Comparison of ENCODE assay signal across 8 cellular contexts in the genomic region with DNA sequence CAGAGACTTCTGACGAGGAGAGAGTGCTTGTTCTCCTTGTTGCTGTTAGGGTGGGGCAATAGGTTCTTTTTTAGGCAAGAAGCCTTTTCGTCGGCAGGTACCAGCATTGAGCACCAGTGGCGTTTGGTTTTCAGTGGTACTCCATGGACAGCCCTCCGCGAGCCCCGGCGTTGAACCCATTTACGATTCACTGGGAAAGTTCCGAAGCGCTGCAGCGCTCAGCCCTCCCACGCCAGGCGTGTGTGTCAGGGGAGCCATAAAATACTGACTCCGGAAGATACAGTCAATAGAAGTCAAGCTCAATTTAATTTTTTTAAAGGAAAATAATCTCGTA. TPM values are rescaled to one million over a fixed set of nuclear protein-coding genes. Genes with fewer than 3 reads are reported as not detected.
DNase-seq lines count a peak whose midpoint lies in the region; TF ChIP-seq lines count a peak whose summit lies in the region.

No MANE protein-coding gene starts in this region.

- H3K4me3 Mint-ChIP-seq in Caco-2 (ENCODE audit: unreplicated experiment), result no peak overlapping the region

- intact Hi-C loops in Caco-2 (cut with micrococcal nuclease; ENCODE audit: unreplicated experiment), result loop anchor here (1.0 to 10.0 kb wide), 5 partner anchors 40 to 137 kb away; no protein-coding TSS in a partner anchor

- no peak for TF ChIP-seq CTCF in Caco-2 (IDR thresholded peaks at IDR 0.05; ENCODE audit: insufficient read depth in 1 of 2, low read depth in 1 of 2, low read length in 1 of 2, severe bottlenecking in 1 of 2, unreplicated experiment in 1 of 2)
- no peak for TF ChIP-seq CTCF in Loucy (conservative IDR thresholded peaks at IDR 0.05; ENCODE audit: low read length)
- no peak for TF ChIP-seq CTCF in kidney epithelial cell (IDR thresholded peaks at IDR 0.05; ENCODE audit: insufficient read depth, low read length, poor library complexity, severe bottlenecking)

- H3K36me3 Mint-ChIP-seq in Caco-2 (ENCODE audit: insufficient read depth, unreplicated experiment), result no peaks in the 10 kb centered on the region

- no peaks in the 10 kb centered on the region for H3K27me3 ChIP-seq in Caco-2 (replicated peaks; ENCODE audit: control insufficient read depth, insufficient read depth, low read length)
- no peaks in the 10 kb centered on the region for H3K27me3 ChIP-seq in Loucy (ENCODE audit: insufficient read depth, low read length, poor library complexity, severe bottlenecking)
- no peaks in the 10 kb centered on the region for H3K27me3 ChIP-seq in kidney epithelial cell (ENCODE audit: control insufficient read depth, insufficient read depth, low read length)

- BruUV-seq in Caco-2 (replicated peaks; lab: Mats Ljungman, UMichigan), result no TSS peak

- H4K20me1 ChIP-seq in Loucy (ENCODE audit: insufficient read depth, low read length, poor library complexity, severe bottlenecking), result peaks cover 40% of the 10 kb centered on the region

- peaks cover 42% of the 10 kb centered on the region for H3K79me2 ChIP-seq in Loucy (ENCODE audit: insufficient read depth, low read length)

- no peak for DNase-seq in Caco-2
- DNase-seq in kidney epithelial cell (ENCODE audit: low read depth), result no peak
- DNase-seq in stimulated activated CD4-positive, alpha-beta T cell treated with anti-CD3 and anti-CD28 coated beads, TNF-alpha, amount 100 ng/mL, for 48 hours (ENCODE audit: low read depth in 3 of 3), result peak in 2 of 3 donors; percentile 19 to 34
- no peak for DNase-seq in RPMI8226
- no peak for DNase-seq in NCI-H510A (lab: John Stamatoyannopoulos, UW)
- no peak for DNase-seq in SHP77 (lab: John Stamatoyannopoulos, UW)

- POLR2A ChIA-PET in Caco-2 (lab: Charles Lee), result interaction anchor here (0.6 kb wide), 1 partner anchor 489 kb away, joined by 3 read pairs; no protein-coding TSS in a partner anchor

- no peaks in the 10 kb centered on the region for H3K27me3 Mint-ChIP-seq in Caco-2 (ENCODE audit: insufficient read depth, unreplicated experiment)

- H3F3A ChIP-seq in Loucy (ENCODE audit: low read depth), result peaks cover 3% of the 10 kb centered on the region; the same call in 1 of the 2 replicates

- no peaks in the 10 kb centered on the region for H3K9me3 Mint-ChIP-seq in Caco-2 (ENCODE audit: unreplicated experiment)

- no peaks in the 10 kb centered on the region for H3K9me2 ChIP-seq in Loucy (replicated peaks; ENCODE audit: low read depth, low read length)

- H2AFZ ChIP-seq in Loucy (ENCODE audit: low read length), result peak overlapping the region; percentile 92

- H3K4me3 ChIP-seq in Caco-2 (ENCODE audit: low read depth, low read length), result peak overlapping the region; percentile 59
- H3K4me3 ChIP-seq in Loucy (ENCODE audit: low read length, poor library complexity, severe bottlenecking), result peak overlapping the region; percentile 88
- H3K4me3 ChIP-seq in kidney epithelial cell (ENCODE audit: low read depth, low read length), result peak overlapping the region; percentile 46

- H3K9ac ChIP-seq in Loucy (ENCODE audit: low read depth, low read length, poor library complexity, severe bottlenecking), result peak overlapping the region; percentile 73

- H3K4me1 Mint-ChIP-seq in Caco-2 (ENCODE audit: low read depth, unreplicated experiment), result no peaks in the 10 kb centered on the region

- H3K27ac ChIP-seq in angular gyrus (ENCODE audit: low read depth, low read length), result peak overlapping the region; percentile 78

- H3K27ac Mint-ChIP-seq in Caco-2 (ENCODE audit: unreplicated experiment), result peak overlapping the region; percentile 79

- H3K36me3 ChIP-seq in Caco-2 (ENCODE audit: control insufficient read depth, insufficient read depth, low read length) (no peaks in the 10 kb centered on the region), Loucy (ENCODE audit: insufficient read depth, low read length) (no peaks in the 10 kb centered on the region), kidney epithelial cell (ENCODE audit: control insufficient read depth, insufficient read depth, low read length) (no peaks in the 10 kb centered on the region)

- H3K4me2 ChIP-seq in Loucy (ENCODE audit: low read depth, low read length, poor library complexity, severe bottlenecking), result peak overlapping the region; percentile 90

- CTCF ChIA-PET in Caco-2 (lab: Charles Lee), result interaction anchor here (0.9 to 1.4 kb wide), 3 partner anchors 68 to 139 kb away, joined by 3 to 11 read pairs (median 5); no protein-coding TSS in a partner anchor

- H3K4me1 ChIP-seq in Caco-2, result peaks cover 7% of the 10 kb centered on the region; the same call in 1 of the 2 replicates
- peaks cover 28% of the 10 kb centered on the region for H3K4me1 ChIP-seq in Loucy (ENCODE audit: insufficient read depth, low read length, poor library complexity, severe bottlenecking)

- H3K9me3 ChIP-seq in Caco-2, result no peaks in the 10 kb centered on the region
- no peaks in the 10 kb centered on the region for H3K9me3 ChIP-seq in Loucy (ENCODE audit: insufficient read depth, low read depth, low read length)

RNA-seq across cellular contexts. Expression of a gene that starts 0.5 kb away (rescaled TPM):
- total RNA-seq in Caco-2 (2022), result 50.3 and 51.3 TPM in 2 replicates
- total RNA-seq in kidney epithelial cell, result 25.1 and 35.3 TPM in 2 replicates

Comparison
In these comparisons a context has a peak if more than half of its experiments do, and no peak if none do; other contexts are left out.
1. DNase-seq: peak in stimulated activated CD4-positive, alpha-beta T cell treated with anti-CD3 and anti-CD28 coated beads, TNF-alpha, amount 100 ng/mL, for 48 hours (2 of 3); none in Caco-2 (0 of 2), kidney epithelial cell (single experiment), RPMI8226 (single experiment), NCI-H510A (single experiment) and SHP77 (0 of 2).
2. Peak in every context shown above with its lines, with median percentiles within 50 percentile points of each other: H3K4me3 ChIP-seq.